In genomic region chr2:47595115-47595514, GRCh38 we compare ENCODE assay signal across 9 cellular contexts. TPM values are rescaled to one million over a fixed set of nuclear protein-coding genes. Genes with fewer than 3 reads are reported as not detected.
"Had no signal": no experiment of that assay in that cellular context is flagged by ENCODE, and none has a peak within 500 bp of the region (broad histone marks: within the 10 kb centered on the region; RNA-seq: fewer than 3 reads in every experiment).

No MANE protein-coding gene starts in this region.

- H3K4me3 ChIP-seq: GM23248, K562 had no signal

- FAIRE-seq: H54, K562 had no signal

- H3K9ac ChIP-seq: GM23248 had no signal

- H2AFZ ChIP-seq: GM23248 had no signal

- H3K27ac ChIP-seq: GM23248, HL-60 had no signal

- ATAC-seq: K562 had no signal

- DNase-seq: GM23248, GOT3, H9, HCEC 1CT, IMR-90, KG1 had no signal

RNA-seq across cellular contexts. Expression of gene KCNK12, which starts 24.3 kb away (rescaled TPM):
- total RNA-seq: GM23248, IMR-90, K562 had no signal
